8 cellular contexts compared by ENCODE assay signal in the genomic region with DNA sequence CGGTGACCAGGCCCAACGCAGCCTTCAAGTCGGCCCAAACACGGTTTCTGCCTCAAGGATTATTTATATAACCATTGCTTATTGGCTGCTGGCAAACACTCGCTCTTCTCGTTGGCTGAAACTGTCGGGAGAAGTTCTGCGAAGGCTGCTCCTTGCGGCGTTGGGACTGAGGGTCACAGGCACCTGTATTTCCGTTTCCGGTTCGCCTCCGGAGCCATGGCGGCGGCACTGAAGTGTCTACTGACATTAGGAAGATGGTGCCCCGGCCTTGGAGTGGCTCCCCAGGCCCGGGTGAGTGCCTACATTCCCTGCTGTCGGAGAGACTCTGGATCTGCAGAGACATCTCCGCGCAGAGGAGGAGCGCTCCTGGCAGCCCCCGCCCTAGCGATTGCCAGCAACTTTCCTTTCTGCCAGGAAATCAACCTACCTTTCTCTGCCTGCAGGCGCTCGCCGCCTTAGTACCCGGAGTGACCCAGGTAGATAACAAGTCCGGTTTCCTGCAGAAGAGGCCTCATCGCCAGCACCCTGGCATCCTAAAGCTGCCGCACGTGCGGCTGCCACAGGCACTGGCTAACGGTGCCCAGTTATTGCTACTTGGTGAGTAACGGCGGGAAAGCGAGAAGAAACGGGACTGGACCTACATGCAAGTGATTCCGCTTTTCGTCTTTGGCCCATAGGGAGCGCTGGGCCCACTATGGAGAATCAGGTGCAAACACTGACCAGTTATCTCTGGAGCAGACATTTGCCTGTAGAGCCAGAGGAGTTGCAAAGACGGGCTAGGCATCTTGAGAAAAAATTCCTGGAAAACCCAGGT. TPM values are rescaled to one million over a fixed set of nuclear protein-coding genes. Genes with fewer than 3 reads are reported as not detected.
DNase-seq lines count a peak whose midpoint lies in the region; ATAC-seq, FAIRE-seq and TF ChIP-seq lines count a peak whose summit lies in the region.

Gene METTL17 (plus strand): TSS at position 194 of the 814 bp plus-strand sequence. CDS start 23 bp downstream, at position 217.

- H3K9me3 Mint-ChIP-seq in nephron progenitor cell: no peaks in the 10 kb centered on the region
- no peaks in the 10 kb centered on the region for H3K9me3 Mint-ChIP-seq in stimulated activated naive CD8-positive, alpha-beta T cell treated with anti-CD3 and anti-CD28 coated beads, Interleukin-15, amount 100 ng/mL, for 72 hours

- TF ChIP-seq CTCF in nephron progenitor cell (IDR thresholded peaks at IDR 0.05): peak; percentile 39

- in situ Hi-C loops in G401 (cut with HindIII; ENCODE audit: low sequenced_read_pairs): no loop called here

- peaks cover 22% of the 10 kb centered on the region for H3K27me3 Mint-ChIP-seq in nephron progenitor cell (ENCODE audit: low read depth, poor library complexity)
- H3K27me3 Mint-ChIP-seq in stimulated activated naive CD8-positive, alpha-beta T cell treated with anti-CD3 and anti-CD28 coated beads, Interleukin-15, amount 100 ng/mL, for 72 hours: no peaks in the 10 kb centered on the region

- ATAC-seq in stimulated activated naive CD8-positive, alpha-beta T cell treated with anti-CD3 and anti-CD28 coated beads, Interleukin-15, amount 100 ng/mL, for 72 hours: peak; percentile 98

- peaks cover 31% of the 10 kb centered on the region for H3K4me1 Mint-ChIP-seq in nephron progenitor cell
- H3K4me1 Mint-ChIP-seq in stimulated activated naive CD8-positive, alpha-beta T cell treated with anti-CD3 and anti-CD28 coated beads, Interleukin-15, amount 100 ng/mL, for 72 hours: peaks cover 44% of the 10 kb centered on the region

- peak; percentile 97 for DNase-seq in G401 (ENCODE audit: low spot score)
- no peak for DNase-seq in H54 (ENCODE audit: insufficient read length, low spot score)
- DNase-seq in LoVo (ENCODE audit: low spot score): peak; percentile 96
- peak; percentile 98 for DNase-seq in SHP77 treated with DMSO at 0.1 percent for 48 hours (lab: John Stamatoyannopoulos, UW)
- peak; percentile 94 for DNase-seq in activated effector memory CD4-positive, alpha-beta T cell treated with anti-CD3 and anti-CD28 coated beads, Interleukin-2, amount 50 U/mL, for 16 hours
- DNase-seq in fibroblast of the conjunctiva (ENCODE audit: low read depth): peak; percentile 97
- peak; percentile 82 for DNase-seq in nephron progenitor cell
- peak; percentile 87 to 91 for DNase-seq in stimulated activated naive CD8-positive, alpha-beta T cell treated with anti-CD3 and anti-CD28 coated beads, Interleukin-15, amount 100 ng/mL, for 72 hours

- peak within 1 kb of the TSS; percentile 10 for H3K27ac Mint-ChIP-seq in nephron progenitor cell
- peak within 1 kb of the TSS; percentile 94 to 96 for H3K27ac Mint-ChIP-seq in stimulated activated naive CD8-positive, alpha-beta T cell treated with anti-CD3 and anti-CD28 coated beads, Interleukin-15, amount 100 ng/mL, for 72 hours

- peaks cover 39% of the 10 kb centered on the region for H3K36me3 Mint-ChIP-seq in nephron progenitor cell (ENCODE audit: low read depth)

- peak; percentile 58 for TF ChIP-seq POLR2A in H54 (IDR thresholded peaks at IDR 0.05; ENCODE audit: low read depth, low read length)

- H3K4me3 Mint-ChIP-seq in nephron progenitor cell: peak within 1 kb of the TSS; percentile 91
- peak within 1 kb of the TSS; percentile 95 to 96 for H3K4me3 Mint-ChIP-seq in stimulated activated naive CD8-positive, alpha-beta T cell treated with anti-CD3 and anti-CD28 coated beads, Interleukin-15, amount 100 ng/mL, for 72 hours

- FAIRE-seq in H54 (lab: Jason Lieb, UNC): peak; percentile 53

RNA-seq across cellular contexts. Expression of gene METTL17, which starts in this region (rescaled TPM):
- 88.2 and 157 TPM in 2 replicates for total RNA-seq in G401 (2014; rRNA removed; shearing (Covaris generic))
